10 cellular contexts compared by ENCODE assay signal in genomic region chr11:10414659-10415058, GRCh38. TPM values are rescaled to one million over a fixed set of nuclear protein-coding genes. Genes with fewer than 3 reads are reported as not detected.
A peak's percentile ranks its signal among the peaks of the same experiment; 100 is the strongest.
DNase-seq lines count a peak whose midpoint lies in the region; ATAC-seq and TF ChIP-seq lines count a peak whose summit lies in the region.
"Had no signal": no experiment of that assay in that cellular context is flagged by ENCODE, and none has a peak within 500 bp of the region (broad histone marks: within the 10 kb centered on the region; RNA-seq: fewer than 3 reads in every experiment).

No MANE protein-coding gene starts in this region.

- H3K79me2 ChIP-seq in Loucy (ENCODE audit: insufficient read depth, low read length), result no peaks in the 10 kb centered on the region
- no peaks in the 10 kb centered on the region for H3K79me2 ChIP-seq in mammary epithelial cell (ENCODE audit: insufficient read depth, low read length)

- peak overlapping the region; percentile 24 for H3K4me3 ChIP-seq in BLaER1
- peak overlapping the region; percentile 57 for H3K4me3 ChIP-seq in Loucy (ENCODE audit: low read length, poor library complexity, severe bottlenecking)
- H3K4me3 ChIP-seq in mammary epithelial cell (replicated peaks in 1 of 3; ENCODE audit: insufficient read depth in 1 of 3, low read depth in 2 of 3, low read length in 3 of 3), result no peak overlapping the region
- H3K4me3 ChIP-seq: ascending aorta had no signal

- DNase-seq in mammary epithelial cell, result no peak
- DNase-seq in mesothelial cell of epicardium (ENCODE audit: low spot score in 2 of 2, unreplicated experiment in 2 of 2), result no peak
- DNase-seq in stimulated activated CD8-positive, alpha-beta memory T cell treated with anti-CD3 and anti-CD28 coated beads, Interleukin-4, amount 100 ng/mL, for 48 hours, result no peak
- DNase-seq in NCI-H446 (lab: John Stamatoyannopoulos, UW), result no peak

- H3K27me3 Mint-ChIP-seq in mesothelial cell of epicardium (ENCODE audit: low read depth), result peaks cover 9% of the 10 kb centered on the region

- H3K36me3 Mint-ChIP-seq in mesothelial cell of epicardium, result no peaks in the 10 kb centered on the region

- H3K9me2 ChIP-seq in Loucy (replicated peaks; ENCODE audit: low read depth, low read length), result no peaks in the 10 kb centered on the region

- peaks cover 63% of the 10 kb centered on the region for H3K4me1 ChIP-seq in BLaER1
- H3K4me1 ChIP-seq in Loucy (ENCODE audit: insufficient read depth, low read length, poor library complexity, severe bottlenecking), result peaks cover 71% of the 10 kb centered on the region
- H3K4me1 ChIP-seq in mammary epithelial cell (ENCODE audit: insufficient read depth, low read length), result peaks cover 12% of the 10 kb centered on the region
- H3K4me1 ChIP-seq: ascending aorta had no signal

- H3F3A ChIP-seq in Loucy (ENCODE audit: low read depth), result peaks cover 6% of the 10 kb centered on the region; the same call in 1 of the 2 replicates

- peak overlapping the region; percentile 63; the same call in 1 of the 2 replicates for H3K9ac ChIP-seq in BLaER1
- peak overlapping the region; percentile 65 for H3K9ac ChIP-seq in Loucy (ENCODE audit: low read depth, low read length, poor library complexity, severe bottlenecking)
- H3K9ac ChIP-seq in mammary epithelial cell (ENCODE audit: insufficient read depth, low read length), result no peak overlapping the region

- no peaks in the 10 kb centered on the region for H4K20me1 ChIP-seq in BLaER1
- H4K20me1 ChIP-seq in Loucy (ENCODE audit: insufficient read depth, low read length, poor library complexity, severe bottlenecking), result no peaks in the 10 kb centered on the region
- H4K20me1 ChIP-seq in mammary epithelial cell (ENCODE audit: insufficient read depth, low read length), result no peaks in the 10 kb centered on the region

- H3K27ac ChIP-seq in BLaER1, result peak overlapping the region; percentile 67
- H3K27ac ChIP-seq in mammary epithelial cell (ENCODE audit: insufficient read depth, low read depth, low read length), result no peak overlapping the region

- no peaks in the 10 kb centered on the region for H3K9me3 Mint-ChIP-seq in mesothelial cell of epicardium
- H3K9me3 Mint-ChIP-seq: stimulated activated naive CD8-positive, alpha-beta T cell treated with anti-CD3 and anti-CD28 coated beads, Interleukin-15, Interleukin-2, amounts not matched to agents 100 ng/mL and 50 ng/mL, for 24 hours had no signal

- H3K9me3 ChIP-seq in BLaER1, result no peaks in the 10 kb centered on the region
- H3K9me3 ChIP-seq in Loucy (ENCODE audit: insufficient read depth, low read depth, low read length), result no peaks in the 10 kb centered on the region
- H3K9me3 ChIP-seq in mammary epithelial cell (replicated peaks; ENCODE audit: insufficient read depth, low read length), result no peaks in the 10 kb centered on the region
- H3K9me3 ChIP-seq: ascending aorta had no signal

- H3K4me3 Mint-ChIP-seq in mesothelial cell of epicardium, result no peak overlapping the region
- H3K4me3 Mint-ChIP-seq: stimulated activated naive CD8-positive, alpha-beta T cell treated with anti-CD3 and anti-CD28 coated beads, Interleukin-15, Interleukin-2, amounts not matched to agents 100 ng/mL and 50 ng/mL, for 24 hours had no signal

- 27% methylated on average over 6 of the region's 10 CpGs for WGBS in mammary epithelial cell (ENCODE audit: low coverage, missing lambda C conversion rate)

- ATAC-seq in GM21528 (IDR thresholded peaks at IDR 0.05; ENCODE audit: low FRiP score, unreplicated experiment) (no peak), GM21786 (IDR thresholded peaks at IDR 0.05; ENCODE audit: unreplicated experiment) (no peak)

- intact Hi-C loops in mammary epithelial cell (cut with micrococcal nuclease), result no loop called here

- H3K4me1 Mint-ChIP-seq in mesothelial cell of epicardium, result peaks cover 4% of the 10 kb centered on the region

- peak overlapping the region; percentile 18 for H3K27ac Mint-ChIP-seq in mesothelial cell of epicardium

- in situ Hi-C loops in mammary epithelial cell (cut with MboI; ENCODE audit: low sequenced_read_pairs in 2 of 2), result no loop called here

- H3K36me3 ChIP-seq in BLaER1 (no peaks in the 10 kb centered on the region), Loucy (ENCODE audit: insufficient read depth, low read length) (no peaks in the 10 kb centered on the region), mammary epithelial cell (ENCODE audit: insufficient read depth, low read length) (no peaks in the 10 kb centered on the region)
- H3K36me3 ChIP-seq: ascending aorta had no signal

- H2AFZ ChIP-seq in Loucy (ENCODE audit: low read length) (peak overlapping the region; percentile 48; the same call in 1 of the 2 replicates), mammary epithelial cell (ENCODE audit: low read depth, low read length) (peak overlapping the region; percentile 69)

- TSS peak; percentile 40 for BruUV-seq in mammary epithelial cell (replicated peaks; lab: Mats Ljungman, UMichigan)

- H3K27me3 ChIP-seq in BLaER1, result no peaks in the 10 kb centered on the region
- H3K27me3 ChIP-seq in Loucy (ENCODE audit: insufficient read depth, low read length, poor library complexity, severe bottlenecking), result no peaks in the 10 kb centered on the region
- H3K27me3 ChIP-seq in mammary epithelial cell (ENCODE audit: insufficient read depth, low read length), result no peaks in the 10 kb centered on the region
- H3K27me3 ChIP-seq: ascending aorta had no signal

- dilution Hi-C loops in mammary epithelial cell (cut with HindIII; ENCODE audit: low sequenced_read_pairs), result no loop called here

- CTCF ChIA-PET in mammary epithelial cell (lab: Charles Lee; ENCODE audit: low non-redundant PET), result no interaction called here

- TF ChIP-seq CTCF in Loucy (conservative IDR thresholded peaks at IDR 0.05; ENCODE audit: low read length) (no peak), mammary epithelial cell (conservative IDR thresholded peaks at IDR 0.05 in 1 of 2, IDR thresholded peaks at IDR 0.05 in 1 of 2; ENCODE audit: extremely low read depth in 1 of 2, insufficient read depth in 1 of 2, low read depth in 1 of 2, low read length in 2 of 2) (no peak), mesothelial cell of epicardium (IDR thresholded peaks at IDR 0.05; ENCODE audit: unreplicated experiment) (no peak)

- H3K4me2 ChIP-seq in BLaER1 (peak overlapping the region; percentile 81), Loucy (ENCODE audit: low read depth, low read length, poor library complexity, severe bottlenecking) (peak overlapping the region; percentile 72), mammary epithelial cell (ENCODE audit: insufficient read depth, low read depth, low read length) (no peak overlapping the region)

RNA-seq across cellular contexts. Expression of gene AMPD3, which starts 40.4 kb away (rescaled TPM):
- 1 to 10 TPM; 6.7 to 8.2 TPM for total RNA-seq in mammary epithelial cell
- polyA plus RNA-seq in mammary epithelial cell, result 5.3 TPM
- 37.1 TPM for polyA minus RNA-seq in mammary epithelial cell
- total RNA-seq in mesothelial cell of epicardium, result 6.8 to 7.5 TPM (median 7.5 TPM) in 3 replicates

Comparison
In these comparisons a context has a peak if more than half of its experiments do, and no peak if none do; other contexts are left out.
1. H3K4me3 ChIP-seq: peak in BLaER1 (single experiment) and Loucy (single experiment); none in mammary epithelial cell (0 of 3).